Comparison of ENCODE assay signal across 13 cellular contexts in genomic region chr3:163890661-163891060, GRCh38.
"Had no signal": no experiment of that assay in that cellular context is flagged by ENCODE, and none has a peak within 500 bp of the region (broad histone marks: within the 10 kb centered on the region; RNA-seq: fewer than 3 reads in every experiment).

No MANE protein-coding gene starts in this region.

- DNase-seq: activated CD4-positive, alpha-beta T cell treated with anti-CD3 and anti-CD28 coated beads for 48 hours; activated CD4-positive, CD25-positive, alpha-beta regulatory T cell; activated CD8-positive, alpha-beta T cell treated with anti-CD3 and anti-CD28 coated beads, Interleukin-2, amount 10 ng/mL, durations not matched to agents 7 days and 5 days; activated naive CD4-positive, alpha-beta T cell treated with anti-CD3 and anti-CD28 coated beads for 36 hours; activated T-cell treated with anti-CD3 and anti-CD28 coated beads, Interleukin-2, amount 50 U/mL, for 24 hours; body of pancreas; caudate nucleus; effector memory CD8-positive, alpha-beta T cell; lower lobe of right lung; stimulated activated naive B cell treated with anti-CD40 and anti-IgM and Interleukin-4, amounts not matched to agents 10 μg/mL and 1 μg/mL and 100 μg/mL, for 72 hours; upper lobe of right lung had no signal

- H3K27me3 ChIP-seq: body of pancreas, upper lobe of right lung had no signal

- H3K36me3 ChIP-seq: lower lobe of right lung, thoracic aorta, upper lobe of right lung had no signal

- H3K4me3 ChIP-seq: body of pancreas, lower lobe of right lung, thoracic aorta, upper lobe of right lung had no signal

- FAIRE-seq: islet of Langerhans had no signal

- H3K27ac ChIP-seq: body of pancreas, lower lobe of right lung, thoracic aorta, upper lobe of right lung had no signal

- H3K4me1 ChIP-seq: body of pancreas, lower lobe of right lung, upper lobe of right lung had no signal

- H3K9me3 ChIP-seq: body of pancreas, lower lobe of right lung, thoracic aorta, upper lobe of right lung had no signal
